Comparison of ENCODE assay signal across 12 cellular contexts in genomic region chr14:55701638-55702037, GRCh38.
DNase-seq lines count a peak whose midpoint lies in the region; ATAC-seq and TF ChIP-seq lines count a peak whose summit lies in the region.
"Had no signal": no experiment of that assay in that cellular context is flagged by ENCODE, and none has a peak within 500 bp of the region (broad histone marks: within the 10 kb centered on the region; RNA-seq: fewer than 3 reads in every experiment).

No MANE protein-coding gene starts in this region.

- TF ChIP-seq CTCF in GM10266 (IDR thresholded peaks at IDR 0.05; ENCODE audit: control insufficient read depth, insufficient read depth, low read depth, missing control alignments) = no peak
- TF ChIP-seq CTCF in GM20000 (IDR thresholded peaks at IDR 0.05; ENCODE audit: extremely low read depth, missing control alignments) = no peak

- peak; percentile 94 for ATAC-seq in HG03103 (IDR thresholded peaks at IDR 0.05; ENCODE audit: low read depth, unreplicated experiment)
- ATAC-seq: K562 had no signal

- peak overlapping the region; percentile 19 for H3K27ac ChIP-seq in epithelial cell of prostate
- H3K27ac ChIP-seq: ovary had no signal

- DNase-seq in GM10266 (ENCODE audit: extremely low spot score) = peak; percentile 38
- DNase-seq in GM20000 (ENCODE audit: low spot score) = peak; percentile 51
- DNase-seq in epithelial cell of prostate (ENCODE audit: low read depth, low spot score) = peak; percentile 60
- DNase-seq in hepatic stellate cell (ENCODE audit: low spot score) = no peak
- DNase-seq in HT-29 (ENCODE audit: low spot score) = no peak
- no peak for DNase-seq in NCI-H2081 treated with DMSO at 0.1 percent for 48 hours (lab: John Stamatoyannopoulos, UW)
- DNase-seq in middle frontal gyrus (ENCODE audit: extremely low spot score, low spot score) = no peak
- DNase-seq: activated naive CD4-positive, alpha-beta T cell; ovary; SIG-M5 had no signal

Comparison
In these comparisons a context has a peak if more than half of its experiments do, and no peak if none do; other contexts are left out.
1. DNase-seq: peak in GM10266 (single experiment), GM20000 (single experiment) and epithelial cell of prostate (single experiment); none in hepatic stellate cell (single experiment), HT-29 (single experiment), NCI-H2081 treated with DMSO at 0.1 percent for 48 hours (single experiment) and middle frontal gyrus (single experiment).